Comparison of ENCODE assay signal across 8 cellular contexts in genomic region chr16:28846933-28847273, GRCh38. TPM values are rescaled to one million over a fixed set of nuclear protein-coding genes. Genes with fewer than 3 reads are reported as not detected.
A peak's percentile ranks its signal among the peaks of the same experiment; 100 is the strongest.
DNase-seq lines count a peak whose midpoint lies in the region; TF ChIP-seq lines count a peak whose summit lies in the region.

No MANE protein-coding gene starts in this region.

- H3K14ac ChIP-seq in H9 (ENCODE audit: insufficient read depth, low read length), result 0 out of 2 replicates have a peak overlapping the region, but pooled peaks have one; percentile 15

- intact Hi-C loops in prostate gland (cut with DNase I), result loop anchor here (1.0 kb wide), 1 partner anchor 23 kb away; no protein-coding TSS in a partner anchor

- no peak overlapping the region for H3T11ph ChIP-seq in H9 (ENCODE audit: low read length)

- H3K36me3 Mint-ChIP-seq in H9 (ENCODE audit: insufficient read depth in 1 of 3, low read depth in 3 of 3), result peaks cover 32 to 41% (median 34%) of the 10 kb centered on the region in 3 experiments; a peak in 6 of 7 replicates

- H3K27me3 Mint-ChIP-seq in H9 (ENCODE audit: low read depth), result no peaks in the 10 kb centered on the region; the same call in 1 of the 2 replicates

- no peak overlapping the region for H3K23ac ChIP-seq in H9 (ENCODE audit: insufficient read length, low read depth, low read length)

- no peak overlapping the region for H4K8ac ChIP-seq in H9 (replicated peaks; ENCODE audit: insufficient read length, low read depth, low read length)

- H3K27me3 ChIP-seq in BLaER1 treated with 17β-estradiol and CSF1 and Interleukin-3, amounts not matched to agents 10 nM and 100 nM, result no peaks in the 10 kb centered on the region
- H3K27me3 ChIP-seq in H9 (ENCODE audit: insufficient read depth, low read length) (no peaks in the 10 kb centered on the region), WERI-Rb-1 (ENCODE audit: insufficient read depth, low read depth, severe bottlenecking) (no peaks in the 10 kb centered on the region), prostate gland (replicated peaks; ENCODE audit: insufficient read depth) (no peaks in the 10 kb centered on the region)

- H3K79me1 ChIP-seq in H9 (ENCODE audit: insufficient read depth, low read depth, low read length, poor library complexity, severe bottlenecking), result no peaks in the 10 kb centered on the region

- H3K27ac ChIP-seq in BLaER1 treated with 17β-estradiol and CSF1 and Interleukin-3, amounts not matched to agents 10 nM and 100 nM, result peak overlapping the region; percentile 72 to 95 (median 83)
- H3K27ac ChIP-seq in H9 (ENCODE audit: insufficient read length, low read depth, low read length), result no peak overlapping the region
- H3K27ac ChIP-seq in WERI-Rb-1, result peak overlapping the region; percentile 75
- H3K27ac ChIP-seq in prostate gland, result peak overlapping the region; percentile 80 to 91

- peaks cover 30 to 40% (median 33%) of the 10 kb centered on the region in 11 experiments for H3K36me3 ChIP-seq in BLaER1 treated with 17β-estradiol and CSF1 and Interleukin-3, amounts not matched to agents 10 nM and 100 nM
- H3K36me3 ChIP-seq in WERI-Rb-1, result peaks cover 35% of the 10 kb centered on the region
- H3K36me3 ChIP-seq in prostate gland, result peaks cover 10 to 15% of the 10 kb centered on the region in 2 donors

- TF ChIP-seq POLR2A in prostate gland (IDR thresholded peaks at IDR 0.05), result no peak

- no peak overlapping the region for H3K4ac ChIP-seq in H9 (ENCODE audit: low read depth, low read length)

- no peak overlapping the region for H2AFZ ChIP-seq in H9 (ENCODE audit: low read length)

- H2BK12ac ChIP-seq in H9 (ENCODE audit: insufficient read length, low read depth, low read length), result no peak overlapping the region

- H4K20me1 ChIP-seq in BLaER1 treated with 17β-estradiol and CSF1 and Interleukin-3, amounts not matched to agents 10 nM and 100 nM, result peaks cover 0 to 41% (median 36%) of the 10 kb centered on the region in 11 experiments; a peak in 18 of 22 replicates
- no peaks in the 10 kb centered on the region for H4K20me1 ChIP-seq in H9 (ENCODE audit: control insufficient read depth, insufficient read depth, insufficient read length)

- H3K9me3 ChIP-seq in BLaER1 treated with 17β-estradiol and CSF1 and Interleukin-3, amounts not matched to agents 10 nM and 100 nM (replicated peaks in 1 of 11), result no peaks in the 10 kb centered on the region
- H3K9me3 ChIP-seq in H9 (ENCODE audit: control insufficient read depth, low read depth, low read length) (no peaks in the 10 kb centered on the region), WERI-Rb-1 (ENCODE audit: severe bottlenecking) (no peaks in the 10 kb centered on the region), prostate gland (no peaks in the 10 kb centered on the region)

- peaks cover 5% of the 10 kb centered on the region for H3K23me2 ChIP-seq in H9 (ENCODE audit: insufficient read length, low read depth, low read length, poor library complexity, severe bottlenecking)

- H2BK120ac ChIP-seq in H9 (ENCODE audit: low read depth, low read length, poor library complexity, severe bottlenecking), result no peak overlapping the region

- peak overlapping the region; percentile 88 to 97 (median 93) for H3K9ac ChIP-seq in BLaER1 treated with 17β-estradiol and CSF1 and Interleukin-3, amounts not matched to agents 10 nM and 100 nM
- H3K9ac ChIP-seq in H9 (ENCODE audit: extremely low read depth, insufficient read length, low read length), result peak overlapping the region; percentile 55

- no peak for TF ChIP-seq CTCF in H9 (conservative IDR thresholded peaks at IDR 0.05)
- no peak for TF ChIP-seq CTCF in WERI-Rb-1 (IDR thresholded peaks at IDR 0.05; ENCODE audit: low read depth, low read length)
- no peak for TF ChIP-seq CTCF in prostate gland (IDR thresholded peaks at IDR 0.05)

- no peak overlapping the region for H2BK15ac ChIP-seq in H9 (ENCODE audit: low read depth, low read length)

- no peak overlapping the region for H4K91ac ChIP-seq in H9 (ENCODE audit: insufficient read length, low read depth, low read length)

- no CpG with 5 or more reads among the region's 5 CpGs for WGBS in H9 (ENCODE audit: extremely low coverage, insufficient read length, low lambda C conversion rate)
- 20% methylated on average over 5 of the region's 5 CpGs for WGBS in prostate gland

- H3K9me3 Mint-ChIP-seq in H9, result no peaks in the 10 kb centered on the region

- no peak overlapping the region for H2AK5ac ChIP-seq in H9 (ENCODE audit: insufficient read length, low read length)

- no peak for DNase-seq in H9
- DNase-seq in WERI-Rb-1, result no peak
- peak; percentile 13 for DNase-seq in foreskin melanocyte
- DNase-seq in prostate gland (ENCODE audit: low spot score), result no peak
- DNase-seq in effector CD4-positive, alpha-beta T cell, result no peak
- no peak for DNase-seq in cortex of kidney (lab: John Stamatoyannopoulos, UW)
- no peak for DNase-seq in HuH-7.5 (ENCODE audit: low spot score)

- no peak overlapping the region for H2BK5ac ChIP-seq in H9 (ENCODE audit: insufficient read length, low read length)

- H3K18ac ChIP-seq in H9 (ENCODE audit: insufficient read length, low read depth, low read length), result no peak overlapping the region

- peak overlapping the region; percentile 89 to 93 (median 90); a peak in 5 of 7 replicates for H3K27ac Mint-ChIP-seq in H9

- peak overlapping the region; percentile 81 to 97 (median 90) for H3K4me2 ChIP-seq in BLaER1 treated with 17β-estradiol and CSF1 and Interleukin-3, amounts not matched to agents 10 nM and 100 nM
- peak overlapping the region; percentile 74 for H3K4me2 ChIP-seq in H9 (ENCODE audit: insufficient read depth, insufficient read length, low read length)

- no peak overlapping the region for H2BK20ac ChIP-seq in H9 (ENCODE audit: low read depth, low read length, poor library complexity, severe bottlenecking)

- peaks cover 8 to 17% of the 10 kb centered on the region in 2 experiments for H3K4me1 Mint-ChIP-seq in H9

- H3K56ac ChIP-seq in H9 (ENCODE audit: insufficient read length, low read depth, low read length), result no peak overlapping the region

- peak overlapping the region; percentile 96 to 99 for H3K4me3 Mint-ChIP-seq in H9

- H3K79me2 ChIP-seq in H9 (ENCODE audit: insufficient read depth, low read length), result no peaks in the 10 kb centered on the region; the same call in 1 of the 2 replicates

- H4K5ac ChIP-seq in H9 (ENCODE audit: insufficient read length, low read depth, low read length), result no peak overlapping the region

- H3K4me3 ChIP-seq in BLaER1 treated with 17β-estradiol and CSF1 and Interleukin-3, amounts not matched to agents 10 nM and 100 nM, result peak overlapping the region; percentile 86 to 99 (median 91)
- peak overlapping the region; percentile 94 for H3K4me3 ChIP-seq in WERI-Rb-1 (ENCODE audit: low read depth, low read length)
- peak overlapping the region; percentile 89 to 93 for H3K4me3 ChIP-seq in prostate gland

- H3K4me1 ChIP-seq in BLaER1 treated with 17β-estradiol and CSF1 and Interleukin-3, amounts not matched to agents 10 nM and 100 nM, result peaks cover 28 to 49% (median 32%) of the 10 kb centered on the region in 10 experiments
- H3K4me1 ChIP-seq in H9 (ENCODE audit: insufficient read depth, low read length) (no peaks in the 10 kb centered on the region), prostate gland (replicated peaks) (peaks cover 17% of the 10 kb centered on the region)

RNA-seq across cellular contexts. Expression of gene TUFM, which starts 0.8 kb away (rescaled TPM):
- total RNA-seq in H9 (2021), result 207 and 208 TPM in 2 replicates
- 100 to 1,000 TPM; 114 to 151 TPM for total RNA-seq in prostate gland

RNA-seq across cellular contexts. Expression of gene SH2B1, which starts 16.7 kb away (rescaled TPM):
- total RNA-seq in H9 (2021) (50.1 and 51.9 TPM in 2 replicates), prostate gland (10 to 100 TPM; 51.6 to 84.2 TPM)

RNA-seq across cellular contexts. Expression of gene ATXN2L, which starts 24.1 kb away (rescaled TPM):
- total RNA-seq in H9 (2021) (293 and 309 TPM in 2 replicates), prostate gland (100 to 1,000 TPM in 1 of 2 donors, 10 to 100 TPM in 1; 83.4 to 151 TPM)

RNA-seq across cellular contexts. Expression of gene ATP2A1, which starts 31.4 kb away (rescaled TPM):
- total RNA-seq in H9 (2021) (3.9 and 4.6 TPM in 2 replicates), prostate gland (1 to 10 TPM; 1.5 to 3.1 TPM)
